Comparison of ENCODE assay signal across 13 cellular contexts in the genomic region with DNA sequence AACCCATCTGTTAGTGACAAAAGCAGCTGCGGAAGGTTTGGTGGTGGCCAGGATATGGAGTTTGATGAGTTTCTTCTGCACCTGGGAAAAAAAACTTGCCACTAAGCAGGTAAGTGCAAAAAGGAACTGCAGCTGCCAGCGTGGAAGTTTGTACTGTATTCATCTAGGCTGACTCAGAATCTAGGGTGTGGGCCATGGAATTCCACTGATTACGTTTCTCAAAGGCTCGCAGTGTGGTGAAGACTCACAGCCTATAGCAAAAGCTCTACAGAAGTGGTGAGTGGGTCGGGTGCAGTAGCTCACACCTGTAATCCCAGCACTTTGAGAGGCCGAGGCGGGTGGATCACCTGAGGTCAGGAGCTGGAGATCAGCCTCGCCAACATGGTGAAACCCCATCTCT.
"Had no signal": no experiment of that assay in that cellular context is flagged by ENCODE, and none has a peak within 500 bp of the region (broad histone marks: within the 10 kb centered on the region; RNA-seq: fewer than 3 reads in every experiment).

No MANE protein-coding gene starts in this region.

- DNase-seq: effector memory CD8-positive, alpha-beta T cell; foreskin melanocyte; head of caudate nucleus; kidney; mesendoderm; mucosa of descending colon; naive thymus-derived CD8-positive, alpha-beta T cell; right cardiac atrium; stimulated activated CD4-positive, alpha-beta T cell treated with anti-CD3 and anti-CD28 coated beads, Interleukin-2, amount 100 ng/mL, for 48 hours; stimulated activated naive CD4-positive, alpha-beta T cell treated with Interleukin-2 at 50 U/mL for 16 hours; upper lobe of left lung; uterus had no signal

- ATAC-seq: effector memory CD8-positive, alpha-beta T cell; mucosa of descending colon; naive thymus-derived CD8-positive, alpha-beta T cell; right cardiac atrium had no signal

- H3K27ac Mint-ChIP-seq: dendritic cell treated with granulocyte-macrophage colony-stimulating factor and Interleukin-4, amounts not matched to agents 40 ng/mL and 50 ng/mL, for 4 days; effector memory CD8-positive, alpha-beta T cell; naive thymus-derived CD8-positive, alpha-beta T cell had no signal

- H3K4me1 Mint-ChIP-seq: naive thymus-derived CD8-positive, alpha-beta T cell had no signal

- H3K36me3 Mint-ChIP-seq: naive thymus-derived CD8-positive, alpha-beta T cell had no signal

- H3K27me3 Mint-ChIP-seq: dendritic cell treated with granulocyte-macrophage colony-stimulating factor and Interleukin-4, amounts not matched to agents 40 ng/mL and 50 ng/mL, for 4 days; effector memory CD8-positive, alpha-beta T cell; naive thymus-derived CD8-positive, alpha-beta T cell had no signal

- H3K4me3 Mint-ChIP-seq: dendritic cell treated with granulocyte-macrophage colony-stimulating factor and Interleukin-4, amounts not matched to agents 40 ng/mL and 50 ng/mL, for 4 days; effector memory CD8-positive, alpha-beta T cell; naive thymus-derived CD8-positive, alpha-beta T cell had no signal
